16 cellular contexts compared by ENCODE assay signal in genomic region chr1:26546819-26547218, GRCh38. TPM values are rescaled to one million over a fixed set of nuclear protein-coding genes. Genes with fewer than 3 reads are reported as not detected.
DNase-seq lines count a peak whose midpoint lies in the region; ATAC-seq and TF ChIP-seq lines count a peak whose summit lies in the region.
"Had no signal": no experiment of that assay in that cellular context is flagged by ENCODE, and none has a peak within 500 bp of the region (broad histone marks: within the 10 kb centered on the region; RNA-seq: fewer than 3 reads in every experiment).

No MANE protein-coding gene starts in this region.

- no peaks in the 10 kb centered on the region for H3K9me3 ChIP-seq in WERI-Rb-1 (ENCODE audit: severe bottlenecking)

- peak overlapping the region; percentile 90 for H3K27ac Mint-ChIP-seq in stimulated activated naive CD8-positive, alpha-beta T cell treated with anti-CD3 and anti-CD28 coated beads, Interleukin-15, Interleukin-2, amounts not matched to agents 100 ng/mL and 50 ng/mL, for 24 hours
- H3K27ac Mint-ChIP-seq in immature natural killer cell: peak overlapping the region; percentile 96 to 100 (median 99)

- ATAC-seq in stimulated activated naive CD8-positive, alpha-beta T cell treated with anti-CD3 and anti-CD28 coated beads, Interleukin-15, Interleukin-2, amounts not matched to agents 100 U/mL and 50 U/mL, for 24 hours: no peak
- ATAC-seq in GM18909 (IDR thresholded peaks at IDR 0.05; ENCODE audit: poor library complexity, unreplicated experiment) (no peak), GM21528 (IDR thresholded peaks at IDR 0.05; ENCODE audit: low FRiP score, unreplicated experiment) (no peak), HG03439 (IDR thresholded peaks at IDR 0.05; ENCODE audit: unreplicated experiment) (no peak)
- ATAC-seq: foreskin keratinocyte had no signal

- H3K27me3 ChIP-seq in WERI-Rb-1 (ENCODE audit: insufficient read depth, low read depth, severe bottlenecking): no peaks in the 10 kb centered on the region
- H3K27me3 ChIP-seq: foreskin keratinocyte had no signal

- H3K4me3 Mint-ChIP-seq in stimulated activated naive CD8-positive, alpha-beta T cell treated with anti-CD3 and anti-CD28 coated beads, Interleukin-15, Interleukin-2, amounts not matched to agents 100 ng/mL and 50 ng/mL, for 24 hours: peak overlapping the region; percentile 92
- H3K4me3 Mint-ChIP-seq in immature natural killer cell: peak overlapping the region; percentile 87 to 93 (median 89)

- peaks cover 49% of the 10 kb centered on the region for H3K36me3 Mint-ChIP-seq in stimulated activated naive CD8-positive, alpha-beta T cell treated with anti-CD3 and anti-CD28 coated beads, Interleukin-15, Interleukin-2, amounts not matched to agents 100 ng/mL and 50 ng/mL, for 24 hours (ENCODE audit: low read depth)
- H3K36me3 Mint-ChIP-seq in immature natural killer cell: peaks cover 4 to 21% (median 5%) of the 10 kb centered on the region in 3 donors

- peak overlapping the region; percentile 54 for H3K27ac ChIP-seq in WERI-Rb-1
- H3K27ac ChIP-seq: foreskin keratinocyte had no signal

- no peaks in the 10 kb centered on the region for H3K9me3 Mint-ChIP-seq in stimulated activated naive CD8-positive, alpha-beta T cell treated with anti-CD3 and anti-CD28 coated beads, Interleukin-15, Interleukin-2, amounts not matched to agents 100 ng/mL and 50 ng/mL, for 24 hours
- no peaks in the 10 kb centered on the region for H3K9me3 Mint-ChIP-seq in immature natural killer cell

- H3K36me3 ChIP-seq in WERI-Rb-1: peaks cover 21% of the 10 kb centered on the region

- no peaks in the 10 kb centered on the region for H3K27me3 Mint-ChIP-seq in stimulated activated naive CD8-positive, alpha-beta T cell treated with anti-CD3 and anti-CD28 coated beads, Interleukin-15, Interleukin-2, amounts not matched to agents 100 ng/mL and 50 ng/mL, for 24 hours
- H3K27me3 Mint-ChIP-seq in immature natural killer cell (ENCODE audit: low read depth in 3 of 3): peaks cover 9 to 20% (median 14%) of the 10 kb centered on the region in 3 donors

- no peak for TF ChIP-seq CTCF in WERI-Rb-1 (IDR thresholded peaks at IDR 0.05; ENCODE audit: low read depth, low read length)

- peaks cover 63% of the 10 kb centered on the region for H3K4me1 Mint-ChIP-seq in stimulated activated naive CD8-positive, alpha-beta T cell treated with anti-CD3 and anti-CD28 coated beads, Interleukin-15, Interleukin-2, amounts not matched to agents 100 ng/mL and 50 ng/mL, for 24 hours (ENCODE audit: low read depth)
- H3K4me1 Mint-ChIP-seq in immature natural killer cell: peaks cover 69 to 73% of the 10 kb centered on the region in 2 donors

- H3K4me3 ChIP-seq in WERI-Rb-1 (ENCODE audit: low read depth, low read length): no peak overlapping the region

- DNase-seq in stimulated activated naive CD8-positive, alpha-beta T cell treated with anti-CD3 and anti-CD28 coated beads, Interleukin-15, Interleukin-2, amounts not matched to agents 100 U/mL and 50 U/mL, for 24 hours: no peak
- DNase-seq in WERI-Rb-1: no peak
- no peak for DNase-seq in immature natural killer cell
- no peak for DNase-seq in NCI-H226
- DNase-seq: activated CD4-positive, alpha-beta T cell treated with anti-CD3 and anti-CD28 coated beads for 48 hours; dermis blood vessel endothelial cell; foreskin keratinocyte; MV-4-11; NCI-H2171; retina; stimulated activated CD4-positive, alpha-beta T cell treated with anti-CD3 and anti-CD28 coated beads, Interleukin-4, amount 100 ng/mL, for 1 hour; stimulated activated naive CD4-positive, alpha-beta T cell treated with Interleukin-2 at 50 U/mL for 16 hours had no signal

RNA-seq across cellular contexts. Expression of gene RPS6KA1, which starts 17.3 kb away (rescaled TPM):
- polyA plus RNA-seq in immature natural killer cell: 100 to 1,000 TPM; 292 to 371 (median 349) TPM
